Comparison of ENCODE assay signal across 23 cellular contexts in the genomic region with DNA sequence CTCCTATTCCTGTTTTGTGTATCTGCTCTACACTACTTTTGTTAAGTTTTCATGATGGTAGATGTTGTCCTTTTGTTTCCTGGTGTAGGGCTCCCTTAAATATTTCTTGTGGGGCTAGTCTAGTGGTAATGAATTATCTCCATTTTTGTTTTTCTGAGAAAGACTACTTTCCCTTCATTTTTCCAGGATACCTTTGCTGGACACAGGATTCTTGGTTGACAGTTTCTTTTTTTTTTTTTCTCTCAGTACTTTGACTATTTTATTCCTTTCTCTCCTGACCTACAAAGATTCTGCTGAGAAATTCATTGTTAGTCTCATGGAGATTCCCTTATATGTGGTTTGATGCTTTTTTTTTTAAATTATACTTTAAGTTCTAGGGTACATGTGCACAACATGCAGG.
"Had no signal": no experiment of that assay in that cellular context is flagged by ENCODE, and none has a peak within 500 bp of the region (broad histone marks: within the 10 kb centered on the region; RNA-seq: fewer than 3 reads in every experiment).

No MANE protein-coding gene starts in this region.

- H3K27ac ChIP-seq: KMS-11, RWPE1 had no signal

- FAIRE-seq: HepG2 had no signal

- H3K9ac ChIP-seq: KMS-11 had no signal

- DNase-seq: IMR-90, Kasumi-1, MM.1S, NCI-H1092 treated with DMSO at 0.1 percent for 48 hours, NCI-H1436, NCI-H187, NCI-H2029, NCI-H2081 treated with DMSO at 0.1 percent for 48 hours, NCI-H2171, NCI-H226, NCI-H446, NCI-H510A, NCI-H524 treated with DMSO at 0.1 percent for 48 hours, NCI-H69, NCI-H774, PC-3, SHP77, T-helper 1 cell had no signal

- H3K4me2 ChIP-seq: KMS-11 had no signal

- ATAC-seq: HepG2, Panc1, PC-3, SK-N-SH treated with all-trans-retinoic acid at 6 μM for 48 hours had no signal
